In the genomic region with DNA sequence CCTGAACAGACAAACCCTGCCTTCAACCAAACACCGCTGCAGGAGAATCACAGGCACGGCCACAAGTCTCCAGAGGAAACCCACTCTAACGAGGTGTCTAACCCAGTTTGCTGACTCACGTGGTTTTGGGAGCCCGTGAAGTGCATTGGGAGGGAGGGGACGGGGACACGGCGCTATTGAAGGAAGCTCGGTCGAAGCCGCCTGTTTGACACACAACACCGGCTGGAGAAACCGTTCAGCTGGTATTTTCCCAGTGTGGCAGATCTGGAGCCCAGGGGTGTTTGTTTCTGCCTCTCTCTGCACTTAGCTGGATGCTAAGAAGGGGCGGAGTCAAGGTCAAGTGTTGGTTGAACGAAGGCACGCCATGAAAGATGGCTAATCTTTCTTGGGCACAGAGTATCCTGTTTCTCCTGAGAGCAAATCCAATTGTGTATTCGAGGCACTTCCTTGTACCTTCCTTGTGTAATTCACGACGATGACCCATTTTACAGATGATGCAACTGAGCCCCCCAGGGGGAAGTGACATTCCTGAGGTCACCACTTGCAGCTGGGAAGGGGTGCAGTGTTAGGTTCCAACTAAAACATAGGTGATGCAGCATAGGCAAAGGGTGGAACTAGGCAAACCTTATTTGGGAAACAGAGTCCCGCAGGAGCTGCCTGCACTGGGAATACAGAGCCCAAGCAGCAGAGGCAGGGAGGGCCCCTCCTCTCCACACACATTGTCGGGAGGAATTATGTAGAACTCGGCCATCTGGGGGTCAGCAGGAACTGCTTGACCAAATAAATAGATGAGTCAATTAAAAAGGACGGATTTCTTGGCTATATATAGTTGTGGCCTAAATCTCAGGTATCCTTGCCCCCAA, we compare ENCODE assay signal across 9 cellular contexts. TPM values are rescaled to one million over a fixed set of nuclear protein-coding genes. Genes with fewer than 3 reads are reported as not detected.
DNase-seq lines count a peak whose midpoint lies in the region; ATAC-seq and TF ChIP-seq lines count a peak whose summit lies in the region.
"Had no signal": no experiment of that assay in that cellular context is flagged by ENCODE, and none has a peak within 500 bp of the region (broad histone marks: within the 10 kb centered on the region; RNA-seq: fewer than 3 reads in every experiment).

No MANE protein-coding gene starts in this region.

- peak in 2 of 3 donors; percentile 27 to 52 for DNase-seq in right cardiac atrium
- no peak for DNase-seq in Right ventricle myocardium superior
- peak; percentile 56 for DNase-seq in T-helper 22 cell (ENCODE audit: low read depth)
- DNase-seq in effector memory CD4-positive, alpha-beta T cell = peak; percentile 36 to 65 (median 65)
- peak; percentile 78 to 86 for DNase-seq in thyroid gland
- DNase-seq in NCI-H1092 (lab: John Stamatoyannopoulos, UW) = no peak
- no peak for DNase-seq in RKO (ENCODE audit: low spot score)
- DNase-seq in H7 = no peak

- TF ChIP-seq CTCF in thyroid gland (IDR thresholded peaks at IDR 0.05) = no peak

- H3K4me3 ChIP-seq in right cardiac atrium (ENCODE audit: low read length) (no peak overlapping the region), thyroid gland (replicated peaks in 1 of 3) (no peak overlapping the region), H7 (ENCODE audit: insufficient read depth, low read depth, low read length) (no peak overlapping the region)
- H3K4me3 ChIP-seq in effector memory CD4-positive, alpha-beta T cell (ENCODE audit: insufficient read depth, low read depth, low read length, poor library complexity, severe bottlenecking) = no peak overlapping the region

- H3K36me3 ChIP-seq in effector memory CD4-positive, alpha-beta T cell (ENCODE audit: control insufficient read depth, insufficient read depth, low read length) = no peaks in the 10 kb centered on the region
- H3K36me3 ChIP-seq in thyroid gland (no peaks in the 10 kb centered on the region), H7 (replicated peaks; ENCODE audit: control insufficient read depth, insufficient read depth, low read length) (peaks cover 4% of the 10 kb centered on the region)

- H3K4me1 ChIP-seq in right cardiac atrium (ENCODE audit: control insufficient read depth, insufficient read depth, low read length) (peaks cover 18% of the 10 kb centered on the region), thyroid gland (peaks cover 31 to 52% of the 10 kb centered on the region in 2 donors)
- H3K4me1 ChIP-seq in effector memory CD4-positive, alpha-beta T cell (ENCODE audit: control insufficient read depth, insufficient read depth, low read length, poor library complexity, severe bottlenecking) = peaks cover 68% of the 10 kb centered on the region

- intact Hi-C loops in right cardiac atrium (cut with DNase I) = no loop called here
- intact Hi-C loops in Right ventricle myocardium superior (cut with DNase I) = no loop called here
- intact Hi-C loops in thyroid gland (cut with DNase I) = no loop called here

- no peak for ATAC-seq in right cardiac atrium
- ATAC-seq in Right ventricle myocardium superior (ENCODE audit: poor library complexity) = no peak

- WGBS in right cardiac atrium = 80% methylated on average over 23 of the region's 23 CpGs
- 41 to 52% methylated on average over 23 of the region's 23 CpGs for WGBS in thyroid gland, 2 donors

- TF ChIP-seq POLR2A in thyroid gland (IDR thresholded peaks at IDR 0.05) = no peak

- no peaks in the 10 kb centered on the region for H3K9me3 ChIP-seq in right cardiac atrium (ENCODE audit: control insufficient read depth, low read length)
- no peaks in the 10 kb centered on the region for H3K9me3 ChIP-seq in effector memory CD4-positive, alpha-beta T cell (ENCODE audit: control insufficient read depth, low read length)
- H3K9me3 ChIP-seq in thyroid gland = no peaks in the 10 kb centered on the region

- H3K27ac ChIP-seq in right cardiac atrium (ENCODE audit: low read length) (no peak overlapping the region), thyroid gland (peak overlapping the region; percentile 77 to 80 (median 77))
- peak overlapping the region; percentile 93 for H3K27ac ChIP-seq in effector memory CD4-positive, alpha-beta T cell (ENCODE audit: insufficient read depth, low read length, poor library complexity, severe bottlenecking)
- H3K27ac ChIP-seq: C4-2B had no signal

- no peaks in the 10 kb centered on the region for H3K27me3 ChIP-seq in right cardiac atrium (ENCODE audit: control insufficient read depth, insufficient read depth)
- H3K27me3 ChIP-seq in effector memory CD4-positive, alpha-beta T cell (replicated peaks; ENCODE audit: control insufficient read depth, insufficient read depth, low read length, poor library complexity, severe bottlenecking) = no peaks in the 10 kb centered on the region
- H3K27me3 ChIP-seq in thyroid gland = no peaks in the 10 kb centered on the region
- no peaks in the 10 kb centered on the region for H3K27me3 ChIP-seq in H7 (ENCODE audit: control insufficient read depth, insufficient read depth, low read length)

RNA-seq across cellular contexts. Expression of a gene that starts 22.5 kb away (rescaled TPM):
- 100 to 1,000 TPM in 1 of 4 donors, 10 to 100 TPM in 3; 21.3 to 106 (median 38.4) TPM for total RNA-seq in right cardiac atrium
- 23.7 TPM for polyA plus RNA-seq in right cardiac atrium
- 13.5 TPM for total RNA-seq in Right ventricle myocardium superior
- total RNA-seq in thyroid gland = 10 to 100 TPM; 42.7 to 98.0 (median 72.5) TPM
- 88.8 and 113 TPM in 2 replicates for total RNA-seq in H7 (2014; rRNA removed; shearing (Covaris generic))

Comparison
In these comparisons a context has a peak if more than half of its experiments do, and no peak if none do; other contexts are left out.
1. DNase-seq: peak in right cardiac atrium (2 of 3), T-helper 22 cell (single experiment), effector memory CD4-positive, alpha-beta T cell (3 of 3) and thyroid gland (2 of 2); none in Right ventricle myocardium superior (single experiment), NCI-H1092 (single experiment), RKO (single experiment) and H7 (single experiment).